ENCODE assay signal across 8 cellular contexts in genomic region chr5:138438003-138438723, GRCh38. TPM values are rescaled to one million over a fixed set of nuclear protein-coding genes. Genes with fewer than 3 reads are reported as not detected.
DNase-seq lines count a peak whose midpoint lies in the region; ATAC-seq, FAIRE-seq and TF ChIP-seq lines count a peak whose summit lies in the region.

No MANE protein-coding gene starts in this region.

- intact Hi-C loops in Calu3 (cut with micrococcal nuclease; ENCODE audit: unreplicated experiment), result no loop called here
- intact Hi-C loops in endothelial cell of umbilical vein (cut with micrococcal nuclease), result no loop called here

- CTCF ChIA-PET in Calu3 (lab: Charles Lee) (interaction anchor here (0.7 to 1.4 kb wide), 3 partner anchors 13 to 81 kb away, joined by 3 to 4 read pairs (median 4); no protein-coding TSS in a partner anchor), endothelial cell of umbilical vein (lab: Charles Lee) (interaction anchor here (0.6 to 3.0 kb wide), 5 partner anchors 9 to 105 kb away, joined by 3 to 25 read pairs (median 6); partner anchors contain the start of gene ETF1)

- H3K79me2 ChIP-seq in endothelial cell of umbilical vein (ENCODE audit: control insufficient read depth, insufficient read depth, low read length), result no peaks in the 10 kb centered on the region

- DNase-seq in Calu3 (no peak), NCI-H69 (lab: John Stamatoyannopoulos, UW) (peak; percentile 61), endothelial cell of umbilical vein (ENCODE audit: low read depth, low spot score) (no peak)
- no peak for DNase-seq in effector CD4-positive, alpha-beta T cell
- DNase-seq in central memory CD4-positive, alpha-beta T cell, result no peak

- no peaks in the 10 kb centered on the region for H3K9me1 ChIP-seq in endothelial cell of umbilical vein (replicated peaks; ENCODE audit: control insufficient read depth, extremely low read depth, insufficient read depth, low read length)

- TF ChIP-seq POLR2A in endothelial cell of umbilical vein (IDR thresholded peaks at IDR 0.05; ENCODE audit: low read depth, low read length), result no peak

- ATAC-seq in GM19395 (IDR thresholded peaks at IDR 0.05; ENCODE audit: unreplicated experiment) (no peak), HG03095 (IDR thresholded peaks at IDR 0.05; ENCODE audit: unreplicated experiment) (no peak)

- peaks cover 9% of the 10 kb centered on the region for H3K4me1 ChIP-seq in endothelial cell of umbilical vein (ENCODE audit: control insufficient read depth, extremely low read depth, insufficient read depth, low read length)
- peaks cover 28% of the 10 kb centered on the region for H3K4me1 ChIP-seq in neuron (ENCODE audit: insufficient read depth, low read length)

- H3K27me3 Mint-ChIP-seq in Calu3 (ENCODE audit: unreplicated experiment), result peaks cover 15% of the 10 kb centered on the region

- peak overlapping the region; percentile 64 for H3K4me3 Mint-ChIP-seq in Calu3 (ENCODE audit: low read depth, unreplicated experiment)

- peak overlapping the region; percentile 50 to 54 (median 54) for H3K4me3 ChIP-seq in endothelial cell of umbilical vein (replicated peaks in 1 of 3; ENCODE audit: insufficient read depth in 1 of 3, low read depth in 1 of 3, low read length in 3 of 3)
- H3K4me3 ChIP-seq in neuron (ENCODE audit: low read length), result peak overlapping the region; percentile 55

- H3K27ac ChIP-seq in endothelial cell of umbilical vein (ENCODE audit: insufficient read depth, low read depth, low read length), result no peak overlapping the region

- POLR2A ChIA-PET in endothelial cell of umbilical vein (lab: Charles Lee), result interaction anchor here (1.5 kb wide), 1 partner anchor 10 kb away, joined by 3 read pairs; no protein-coding TSS in a partner anchor

- no peak overlapping the region for H3K9ac ChIP-seq in endothelial cell of umbilical vein (replicated peaks; ENCODE audit: extremely low read depth, insufficient read depth, low read length)

- BruUV-seq in Calu3 (replicated peaks; lab: Mats Ljungman, UMichigan), result no TSS peak
- no TSS peak for BruUV-seq in endothelial cell of umbilical vein (replicated peaks; lab: Mats Ljungman, UMichigan)

- H3K27me3 ChIP-seq in endothelial cell of umbilical vein (ENCODE audit: control insufficient read depth in 2 of 2, insufficient read depth in 2 of 2, low read length in 2 of 2) (no peaks in the 10 kb centered on the region), neuron (ENCODE audit: insufficient read depth, low read length) (no peaks in the 10 kb centered on the region)

- no peaks in the 10 kb centered on the region for H4K20me1 ChIP-seq in endothelial cell of umbilical vein (replicated peaks; ENCODE audit: control insufficient read depth, extremely low read depth, insufficient read depth, low read length)

- no peaks in the 10 kb centered on the region for H3K9me3 ChIP-seq in endothelial cell of umbilical vein (replicated peaks; ENCODE audit: control insufficient read depth, insufficient read depth, low read length)
- no peaks in the 10 kb centered on the region for H3K9me3 ChIP-seq in neuron (ENCODE audit: low read length)

- H3K4me1 Mint-ChIP-seq in Calu3 (ENCODE audit: low read depth, unreplicated experiment), result peaks cover 7% of the 10 kb centered on the region

- TF ChIP-seq CTCF in Calu3 (IDR thresholded peaks at IDR 0.05; ENCODE audit: unreplicated experiment), result no peak
- no peak for TF ChIP-seq CTCF in endothelial cell of umbilical vein (IDR thresholded peaks at IDR 0.05; ENCODE audit: extremely low read depth in 1 of 2, insufficient read depth in 1 of 2, low read depth in 1 of 2, low read length in 2 of 2)

- FAIRE-seq in endothelial cell of umbilical vein (lab: Jason Lieb, UNC), result no peak

- peak overlapping the region; percentile 91 for H3K4me2 ChIP-seq in endothelial cell of umbilical vein (ENCODE audit: insufficient read depth, low read length)

- peak overlapping the region; percentile 91 for H2AFZ ChIP-seq in endothelial cell of umbilical vein (ENCODE audit: low read depth, low read length)
- no peak overlapping the region for H2AFZ ChIP-seq in neuron (ENCODE audit: low read depth, low read length)

- H3K36me3 ChIP-seq in endothelial cell of umbilical vein (ENCODE audit: control insufficient read depth in 2 of 2, extremely low read depth in 1 of 2, insufficient read depth in 2 of 2, low read length in 2 of 2) (peaks cover 7 to 10% of the 10 kb centered on the region in 2 experiments), neuron (ENCODE audit: insufficient read depth, low read length) (peaks cover 30% of the 10 kb centered on the region)

- H3K36me3 Mint-ChIP-seq in Calu3 (ENCODE audit: insufficient read depth, unreplicated experiment), result peaks cover 69% of the 10 kb centered on the region

- H3K9me3 Mint-ChIP-seq in Calu3 (ENCODE audit: low read depth, unreplicated experiment), result no peaks in the 10 kb centered on the region

- dilution Hi-C loops in endothelial cell of umbilical vein (cut with MboI; ENCODE audit: extremely low pct_ligation_motif_present, low sequenced_read_pairs), result no loop called here

- H3K27ac Mint-ChIP-seq in Calu3 (ENCODE audit: unreplicated experiment), result peak overlapping the region; percentile 14

TF ChIP-seq in endothelial cell of umbilical vein, 7 proteins besides CTCF, POLR2A, EP300 and RAD21:
- TF ChIP-seq GATA2 (IDR thresholded peaks at IDR 0.05; ENCODE audit: insufficient read depth, insufficient read length, low read depth, low read length) (no peak), MYC (IDR thresholded peaks at IDR 0.05; ENCODE audit: low read depth, low read length) (no peak), JUN (IDR thresholded peaks at IDR 0.05; ENCODE audit: borderline replicate concordance, insufficient read depth, insufficient read length, low read depth) (no peak), EZH2 (IDR thresholded peaks at IDR 0.05; ENCODE audit: borderline replicate concordance, low read depth, low read length, severe bottlenecking) (no peak), FOS (IDR thresholded peaks at IDR 0.05; ENCODE audit: borderline replicate concordance, insufficient read depth, low read length) (no peak), MAX (IDR thresholded peaks at IDR 0.05; ENCODE audit: insufficient read depth, insufficient read length) (no peak), POLR2AphosphoS5 (IDR thresholded peaks at IDR 0.05; ENCODE audit: insufficient read depth, low read depth, low read length) (no peak)
TF ChIP-seq in endothelial cell of umbilical vein: peak in this region for 0.

RNA-seq across cellular contexts. Expression of gene REEP2, which starts 0.7 kb away (rescaled TPM):
- total RNA-seq in Calu3 (2022), result 2.5 and 2.7 TPM in 2 replicates
- total RNA-seq in endothelial cell of umbilical vein, result 4.0 and 4.4 TPM in 2 replicates
- polyA plus RNA-seq in endothelial cell of umbilical vein, result 4.8 and 5.3 TPM in 2 replicates
- 4.3 and 4.5 TPM in 2 replicates for polyA plus RNA-seq in endothelial cell of umbilical vein (2011; cell fraction: cytosol; rRNA removed)
- polyA plus RNA-seq in endothelial cell of umbilical vein (2011; cell fraction: nucleus; rRNA removed), result 5.3 and 6.5 TPM in 2 replicates
- polyA plus RNA-seq in endothelial cell of umbilical vein (2012), result 2.4 and 3.5 TPM in 2 replicates
- 5.2 and 9.2 TPM in 2 replicates for polyA minus RNA-seq in endothelial cell of umbilical vein
- polyA minus RNA-seq in endothelial cell of umbilical vein (2011; cell fraction: cytosol; rRNA and poly(A)+ RNA removed), result not detected
- polyA minus RNA-seq in endothelial cell of umbilical vein (2011; cell fraction: nucleus; rRNA and poly(A)+ RNA removed), result 1.1 and 1.9 TPM in 2 replicates

RNA-seq across cellular contexts. Expression of gene EGR1, which starts 27.1 kb away (rescaled TPM):
- total RNA-seq in Calu3 (2022) (97.0 TPM in 2 replicates), endothelial cell of umbilical vein (5.5 and 12.7 TPM in 2 replicates)
- 6.5 and 7.2 TPM in 2 replicates for polyA plus RNA-seq in endothelial cell of umbilical vein
- polyA plus RNA-seq in endothelial cell of umbilical vein (2011; cell fraction: cytosol; rRNA removed), result 6.2 and 12.4 TPM in 2 replicates
- polyA plus RNA-seq in endothelial cell of umbilical vein (2011; cell fraction: nucleus; rRNA removed), result 21.1 and 28.3 TPM in 2 replicates
- 10.3 and 11.0 TPM in 2 replicates for polyA plus RNA-seq in endothelial cell of umbilical vein (2012)
- 6.2 and 6.7 TPM in 2 replicates for polyA minus RNA-seq in endothelial cell of umbilical vein
- polyA minus RNA-seq in endothelial cell of umbilical vein (2011; cell fraction: cytosol; rRNA and poly(A)+ RNA removed), result 1.0 TPM
- 8.8 and 18.4 TPM in 2 replicates for polyA minus RNA-seq in endothelial cell of umbilical vein (2011; cell fraction: nucleus; rRNA and poly(A)+ RNA removed)
